ENCODE assay signal across 13 cellular contexts in the genomic region with DNA sequence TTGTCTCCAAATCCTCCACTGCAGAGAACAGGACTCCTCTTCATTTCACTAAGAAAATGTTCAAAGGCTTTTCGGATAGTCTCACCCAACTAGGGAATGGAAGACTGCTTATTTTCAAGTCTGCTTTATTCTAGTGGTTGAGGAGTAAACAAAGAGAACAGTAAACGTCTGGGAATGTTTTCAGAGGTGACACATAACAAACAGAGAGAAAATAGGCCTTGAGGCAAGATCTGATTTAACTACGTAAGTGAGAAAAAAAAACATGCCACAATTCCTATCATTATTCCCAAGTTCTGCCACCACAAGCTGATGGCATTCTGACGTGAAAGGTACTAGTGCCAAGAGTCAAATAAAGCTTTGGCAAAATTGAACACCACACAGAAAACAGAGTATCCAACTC. TPM values are rescaled to one million over a fixed set of nuclear protein-coding genes. Genes with fewer than 3 reads are reported as not detected.
DNase-seq lines count a peak whose midpoint lies in the region; ATAC-seq and TF ChIP-seq lines count a peak whose summit lies in the region.
"Had no signal": no experiment of that assay in that cellular context is flagged by ENCODE, and none has a peak within 500 bp of the region (broad histone marks: within the 10 kb centered on the region; RNA-seq: fewer than 3 reads in every experiment).

No MANE protein-coding gene starts in this region.

- no peaks in the 10 kb centered on the region for H3K27me3 Mint-ChIP-seq in activated CD8-positive, alpha-beta memory T cell treated with anti-CD3 and anti-CD28 coated beads, Interleukin-2, amount 10 ng/mL, durations not matched to agents 7 days and 5 days
- H3K27me3 Mint-ChIP-seq in stimulated activated memory B cell treated with anti-CD40 and anti-IgM and Interleukin-4, amounts not matched to agents 10 μg/mL and 1 μg/mL and 100 μg/mL, for 72 hours: no peaks in the 10 kb centered on the region

- CTCF ChIA-PET in activated CD8-positive, alpha-beta memory T cell treated with anti-CD3 and anti-CD28 coated beads, Interleukin-2, amount 10 ng/mL, durations not matched to agents 7 days and 5 days (lab: Charles Lee): interaction anchor here (0.7 to 5.3 kb wide), 5 partner anchors 11 to 74 kb away, joined by 3 to 27 read pairs (median 3); no protein-coding TSS in a partner anchor

- no peaks in the 10 kb centered on the region for H3K9me3 ChIP-seq in RWPE2 (ENCODE audit: severe bottlenecking)

- H3K4me1 ChIP-seq in RWPE2 (ENCODE audit: insufficient read depth, poor library complexity, severe bottlenecking): peaks cover 32% of the 10 kb centered on the region

- peak overlapping the region; percentile 2 for H3K27ac Mint-ChIP-seq in activated CD8-positive, alpha-beta memory T cell treated with anti-CD3 and anti-CD28 coated beads, Interleukin-2, amount 10 ng/mL, durations not matched to agents 7 days and 5 days
- H3K27ac Mint-ChIP-seq in stimulated activated memory B cell treated with anti-CD40 and anti-IgM and Interleukin-4, amounts not matched to agents 10 μg/mL and 1 μg/mL and 100 μg/mL, for 72 hours: peak overlapping the region; percentile 96
- H3K27ac Mint-ChIP-seq: activated naive CD4-positive, alpha-beta T cell treated with anti-CD3 and anti-CD28 coated beads, Interleukin-2, amount 50 U/mL, for 72 hours had no signal

- H3K4me3 Mint-ChIP-seq in activated CD8-positive, alpha-beta memory T cell treated with anti-CD3 and anti-CD28 coated beads, Interleukin-2, amount 10 ng/mL, durations not matched to agents 7 days and 5 days: no peak overlapping the region
- no peak overlapping the region for H3K4me3 Mint-ChIP-seq in stimulated activated memory B cell treated with anti-CD40 and anti-IgM and Interleukin-4, amounts not matched to agents 10 μg/mL and 1 μg/mL and 100 μg/mL, for 72 hours

- H3K36me3 ChIP-seq in RWPE2 (ENCODE audit: low read depth): no peaks in the 10 kb centered on the region

- TF ChIP-seq CTCF in RWPE2 (IDR thresholded peaks at IDR 0.05; ENCODE audit: poor library complexity, severe bottlenecking) (no peak), fibroblast of mammary gland (conservative IDR thresholded peaks at IDR 0.05; ENCODE audit: control insufficient read depth, insufficient read depth, low read depth, low read length) (no peak)

- H3K4me1 Mint-ChIP-seq in activated CD8-positive, alpha-beta memory T cell treated with anti-CD3 and anti-CD28 coated beads, Interleukin-2, amount 10 ng/mL, durations not matched to agents 7 days and 5 days: peaks cover 90% of the 10 kb centered on the region
- H3K4me1 Mint-ChIP-seq in stimulated activated memory B cell treated with anti-CD40 and anti-IgM and Interleukin-4, amounts not matched to agents 10 μg/mL and 1 μg/mL and 100 μg/mL, for 72 hours: peaks cover 90% of the 10 kb centered on the region

- peaks cover 59% of the 10 kb centered on the region for H3K36me3 Mint-ChIP-seq in activated CD8-positive, alpha-beta memory T cell treated with anti-CD3 and anti-CD28 coated beads, Interleukin-2, amount 10 ng/mL, durations not matched to agents 7 days and 5 days
- peaks cover 39% of the 10 kb centered on the region for H3K36me3 Mint-ChIP-seq in stimulated activated memory B cell treated with anti-CD40 and anti-IgM and Interleukin-4, amounts not matched to agents 10 μg/mL and 1 μg/mL and 100 μg/mL, for 72 hours

- no peaks in the 10 kb centered on the region for H3K27me3 ChIP-seq in RWPE2 (ENCODE audit: insufficient read depth, poor library complexity, severe bottlenecking)

- no peak for DNase-seq in activated CD8-positive, alpha-beta memory T cell treated with anti-CD3 and anti-CD28 coated beads, Interleukin-2, amount 10 ng/mL, durations not matched to agents 7 days and 5 days
- no peak for DNase-seq in activated CD8-positive, alpha-beta memory T cell treated with anti-CD3 and anti-CD28 coated beads, Interleukin-2, amount 50 U/mL, for 48 hours
- DNase-seq in RWPE2 (ENCODE audit: low spot score): no peak
- DNase-seq in fibroblast of mammary gland (ENCODE audit: low read depth): peak; percentile 77
- DNase-seq in NCI-H1105 (lab: John Stamatoyannopoulos, UW): no peak
- no peak for DNase-seq in GF-D8 (lab: John Stamatoyannopoulos, UW)
- DNase-seq in GDM1 (lab: John Stamatoyannopoulos, UW): no peak
- DNase-seq: erythroblast; midbrain; stimulated activated CD4-positive, alpha-beta T cell treated with anti-CD3 and anti-CD28 coated beads, Interleukin-12 subunit alpha, Interleukin-12 subunit beta, amount 100 ng/mL, for 4 hours; stimulated activated naive CD4-positive, alpha-beta T cell had no signal

- peak overlapping the region; percentile 57 for H3K27ac ChIP-seq in RWPE2 (ENCODE audit: poor library complexity, severe bottlenecking)

- H3K4me3 ChIP-seq in RWPE2 (ENCODE audit: severe bottlenecking): no peak overlapping the region
- no peak overlapping the region for H3K4me3 ChIP-seq in fibroblast of mammary gland (ENCODE audit: control insufficient read depth, low read depth, low read length)

- ATAC-seq in activated CD8-positive, alpha-beta memory T cell treated with anti-CD3 and anti-CD28 coated beads, Interleukin-2, amount 10 ng/mL, durations not matched to agents 7 days and 5 days: no peak
- ATAC-seq in RWPE2 (ENCODE audit: low read depth): peak; percentile 81
- no peak for ATAC-seq in stimulated activated memory B cell treated with anti-CD40 and anti-IgM and Interleukin-4, amounts not matched to agents 10 μg/mL and 1 μg/mL and 100 μg/mL, for 72 hours
- ATAC-seq: activated naive CD4-positive, alpha-beta T cell treated with anti-CD3 and anti-CD28 coated beads, Interleukin-2, amount 50 U/mL, for 72 hours had no signal

- H3K9me3 Mint-ChIP-seq in activated CD8-positive, alpha-beta memory T cell treated with anti-CD3 and anti-CD28 coated beads, Interleukin-2, amount 10 ng/mL, durations not matched to agents 7 days and 5 days (ENCODE audit: low read depth): no peaks in the 10 kb centered on the region
- H3K9me3 Mint-ChIP-seq in stimulated activated memory B cell treated with anti-CD40 and anti-IgM and Interleukin-4, amounts not matched to agents 10 μg/mL and 1 μg/mL and 100 μg/mL, for 72 hours: no peaks in the 10 kb centered on the region
- H3K9me3 Mint-ChIP-seq: activated naive CD4-positive, alpha-beta T cell treated with anti-CD3 and anti-CD28 coated beads, Interleukin-2, amount 50 U/mL, for 72 hours had no signal

RNA-seq across cellular contexts. Expression of a gene that starts 16.7 kb away (rescaled TPM):
- 100 to 1,000 TPM; 465 to 588 TPM for total RNA-seq in activated CD8-positive, alpha-beta memory T cell treated with anti-CD3 and anti-CD28 coated beads, Interleukin-2, amount 10 ng/mL, durations not matched to agents 7 days and 5 days
